ENCODE assay signal across 8 cellular contexts in genomic region chr14:49893309-49894213, GRCh38. TPM values are rescaled to one million over a fixed set of nuclear protein-coding genes. Genes with fewer than 3 reads are reported as not detected.
DNase-seq lines count a peak whose midpoint lies in the region; ATAC-seq and TF ChIP-seq lines count a peak whose summit lies in the region.

No MANE protein-coding gene starts in this region.

- H3K27ac ChIP-seq in dorsolateral prefrontal cortex (peak overlapping the region; percentile 89 to 100 (median 97)), mesendoderm (ENCODE audit: low read depth, low read length) (peak overlapping the region; percentile 97)

- H2AK5ac ChIP-seq in mesendoderm (ENCODE audit: low read length): peak overlapping the region; percentile 11

- H3K4me3 ChIP-seq in GM08714 (ENCODE audit: low read length): peak overlapping the region; percentile 94
- H3K4me3 ChIP-seq in dorsolateral prefrontal cortex: peak overlapping the region; percentile 66 to 100 (median 97)
- H3K4me3 ChIP-seq in mesendoderm (ENCODE audit: low read length): peak overlapping the region; percentile 97

- peak overlapping the region; percentile 97 for H3K4me3 Mint-ChIP-seq in activated CD4-positive, alpha-beta T cell treated with anti-CD3 and anti-CD28 coated beads, Interleukin-2, amount 10 ng/mL, durations not matched to agents 7 days and 5 days

- DNase-seq in LHCN-M2 (ENCODE audit: low read depth): peak; percentile 45
- DNase-seq in activated CD4-positive, alpha-beta T cell treated with anti-CD3 and anti-CD28 coated beads, Interleukin-2, amount 10 ng/mL, durations not matched to agents 7 days and 5 days: peak; percentile 81
- peak in 7 of 10 donors; percentile 7 to 55 (median 31) for DNase-seq in dorsolateral prefrontal cortex
- DNase-seq in mesendoderm: peak; percentile 41
- DNase-seq in stimulated activated CD8-positive, alpha-beta memory T cell treated with anti-CD3 and anti-CD28 coated beads, Interleukin-2, amount 100 ng/mL, for 48 hours (ENCODE audit: low read depth in 2 of 2): peak; percentile 83 to 90
- DNase-seq in pons (ENCODE audit: low spot score): no peak

- H4K5ac ChIP-seq in mesendoderm (ENCODE audit: low read length): no peak overlapping the region

- POLR2A ChIA-PET in activated CD4-positive, alpha-beta T cell treated with anti-CD3 and anti-CD28 coated beads, Interleukin-2, amount 10 ng/mL, durations not matched to agents 7 days and 5 days (lab: Charles Lee): interaction anchor here (0.6 to 1.3 kb wide), 3 partner anchors 26 to 288 kb away, joined by 3 read pairs; no protein-coding TSS in a partner anchor

- H2BK15ac ChIP-seq in mesendoderm (replicated peaks; ENCODE audit: low read depth): no peak overlapping the region

- H3K9ac ChIP-seq in mesendoderm (ENCODE audit: low read length): peak overlapping the region; percentile 98

- H3K9me3 Mint-ChIP-seq in activated CD4-positive, alpha-beta T cell treated with anti-CD3 and anti-CD28 coated beads, Interleukin-2, amount 10 ng/mL, durations not matched to agents 7 days and 5 days: no peaks in the 10 kb centered on the region

- peak in 1 of 56 donors; percentile 0 for TF ChIP-seq CTCF in dorsolateral prefrontal cortex (IDR thresholded peaks at IDR 0.05 in 54 of 56, conservative IDR thresholded peaks at IDR 0.05 in 2 of 56; ENCODE audit: low read depth in 1 of 56, partially characterized antibody in 56 of 56)

- H3K4ac ChIP-seq in mesendoderm (ENCODE audit: low read depth, low read length): peak overlapping the region; percentile 87

- H3K4me1 ChIP-seq in mesendoderm (ENCODE audit: control insufficient read depth, low read depth, low read length): peaks cover 2% of the 10 kb centered on the region

- peaks cover 30% of the 10 kb centered on the region for H3K4me1 Mint-ChIP-seq in activated CD4-positive, alpha-beta T cell treated with anti-CD3 and anti-CD28 coated beads, Interleukin-2, amount 10 ng/mL, durations not matched to agents 7 days and 5 days

- H3K27me3 Mint-ChIP-seq in activated CD4-positive, alpha-beta T cell treated with anti-CD3 and anti-CD28 coated beads, Interleukin-2, amount 10 ng/mL, durations not matched to agents 7 days and 5 days: no peaks in the 10 kb centered on the region

- peak overlapping the region; percentile 97 for H3K56ac ChIP-seq in mesendoderm (ENCODE audit: low read length)

- H2BK5ac ChIP-seq in mesendoderm (ENCODE audit: low read length): peak overlapping the region; percentile 31

- no peaks in the 10 kb centered on the region for H3K27me3 ChIP-seq in dorsolateral prefrontal cortex
- H3K27me3 ChIP-seq in mesendoderm (ENCODE audit: insufficient read depth, low read length, poor library complexity): no peaks in the 10 kb centered on the region

- H3K23ac ChIP-seq in mesendoderm (ENCODE audit: low read length): peak overlapping the region; percentile 94

- peak overlapping the region; percentile 80 for H3K4me2 ChIP-seq in mesendoderm (ENCODE audit: low read length)

- no peaks in the 10 kb centered on the region for H3K79me1 ChIP-seq in mesendoderm (ENCODE audit: low read length)

- H3K79me2 ChIP-seq in mesendoderm (ENCODE audit: control insufficient read depth, insufficient read depth, low read length): peaks cover 32% of the 10 kb centered on the region

- CTCF ChIA-PET in activated CD4-positive, alpha-beta T cell treated with anti-CD3 and anti-CD28 coated beads, Interleukin-2, amount 10 ng/mL, durations not matched to agents 7 days and 5 days (lab: Charles Lee): interaction anchor here (0.6 to 3.6 kb wide), 11 partner anchors 12 to 212 kb away, joined by 3 to 22 read pairs (median 4); no protein-coding TSS in a partner anchor

- peak overlapping the region; percentile 83 for H3K18ac ChIP-seq in mesendoderm (ENCODE audit: low read length)

- peak overlapping the region; percentile 58 for H4K8ac ChIP-seq in mesendoderm (ENCODE audit: low read depth, low read length)

- H3K27ac Mint-ChIP-seq in activated CD4-positive, alpha-beta T cell treated with anti-CD3 and anti-CD28 coated beads, Interleukin-2, amount 10 ng/mL, durations not matched to agents 7 days and 5 days: peak overlapping the region; percentile 99

- intact Hi-C loops in dorsolateral prefrontal cortex (cut with DNase I): loop anchor here (2.0 to 5.0 kb wide), 3 partner anchors 31 to 339 kb away; partner anchors contain the start of genes SOS2 (in 1 of the 2) and VCPKMT (in 1 of the 2)

- H3K36me3 Mint-ChIP-seq in activated CD4-positive, alpha-beta T cell treated with anti-CD3 and anti-CD28 coated beads, Interleukin-2, amount 10 ng/mL, durations not matched to agents 7 days and 5 days (ENCODE audit: low read depth): peaks cover 52% of the 10 kb centered on the region

- WGBS in mesendoderm (ENCODE audit: extremely low coverage, insufficient coverage, low lambda C conversion rate): no CpG with 5 or more reads among the region's 85 CpGs

- no peaks in the 10 kb centered on the region for H3K36me3 ChIP-seq in mesendoderm (ENCODE audit: control insufficient read depth, insufficient read depth, low read length)

- peak overlapping the region; percentile 83 for H2BK120ac ChIP-seq in mesendoderm (ENCODE audit: low read depth, low read length)

- ATAC-seq in GM21737 (IDR thresholded peaks at IDR 0.05; ENCODE audit: unreplicated experiment): peak; percentile 35

RNA-seq across cellular contexts. Expression of gene ARF6, which starts 0.7 kb away (rescaled TPM):
- 67.7 and 73.2 TPM in 2 replicates for total RNA-seq in LHCN-M2 (2014; rRNA removed)
- polyA plus RNA-seq in LHCN-M2 (2012): 42.5 TPM
- 100 to 1,000 TPM; 160 to 165 TPM for total RNA-seq in activated CD4-positive, alpha-beta T cell treated with anti-CD3 and anti-CD28 coated beads, Interleukin-2, amount 10 ng/mL, durations not matched to agents 7 days and 5 days
- total RNA-seq in dorsolateral prefrontal cortex: 10 to 100 TPM; 16.6 to 28.7 (median 22.5) TPM
- 42.5 TPM for polyA plus RNA-seq in mesendoderm (2013, experiment 1 of 2)
- 41.9 TPM for polyA plus RNA-seq in mesendoderm (2013, experiment 2 of 2)

RNA-seq across cellular contexts. Expression of gene NEMF, which starts 41.0 kb away (rescaled TPM):
- total RNA-seq in LHCN-M2 (2014; rRNA removed) (37.3 and 49.0 TPM in 2 replicates), dorsolateral prefrontal cortex (100 to 1,000 TPM in 116 of 120 experiments, 10 to 100 TPM in 4; 91.8 to 161 (median 124) TPM)
- polyA plus RNA-seq in LHCN-M2 (2012): 14.0 TPM
- total RNA-seq in activated CD4-positive, alpha-beta T cell treated with anti-CD3 and anti-CD28 coated beads, Interleukin-2, amount 10 ng/mL, durations not matched to agents 7 days and 5 days: 10 to 100 TPM; 76.7 to 89.1 TPM
- polyA plus RNA-seq in mesendoderm (2013, experiment 1 of 2): 54.8 TPM
- polyA plus RNA-seq in mesendoderm (2013, experiment 2 of 2): 55.7 TPM
